Comparison of ENCODE assay signal across 1 cellular context in the genomic region with DNA sequence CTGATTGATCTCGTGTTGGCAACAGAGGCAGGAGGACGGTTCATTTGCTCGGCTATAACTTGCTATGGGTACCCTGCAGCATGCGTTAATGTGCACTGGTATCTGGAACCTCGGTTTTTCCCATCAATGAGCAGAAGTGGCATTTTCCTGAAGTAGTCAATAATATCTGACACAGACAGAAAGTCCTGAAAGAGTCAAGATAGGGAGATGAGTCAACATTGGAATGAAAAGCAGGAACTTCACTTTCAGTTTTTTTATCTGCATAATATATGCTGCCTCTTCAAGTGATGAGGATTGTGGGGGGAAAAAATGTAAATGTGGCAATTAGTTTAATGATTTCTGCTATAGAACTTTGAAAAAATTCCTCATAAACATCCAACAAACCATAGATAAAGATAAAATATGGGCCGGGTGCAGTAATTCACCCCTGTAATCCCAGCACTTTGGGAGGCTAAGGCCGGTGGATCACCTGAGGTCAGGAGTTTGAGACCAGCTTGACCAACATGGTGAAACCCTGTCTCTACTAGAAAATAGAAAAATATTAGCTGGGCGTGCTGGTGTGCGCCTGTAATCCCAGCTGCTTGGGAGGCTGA.
TF ChIP-seq lines count a peak whose summit lies in the region.

No MANE protein-coding gene starts in this region.

TF ChIP-seq in IMR-90, 13 proteins besides CTCF, POLR2A, EP300 and RAD21:
- TF ChIP-seq MAFK (IDR thresholded peaks at IDR 0.05; ENCODE audit: low read depth, low read length) (no peak), CHD1 (IDR thresholded peaks at IDR 0.05; ENCODE audit: low read depth, low read length) (no peak), MAZ (IDR thresholded peaks at IDR 0.05; ENCODE audit: borderline replicate concordance, low read depth, low read length) (no peak), NFE2L2 (IDR thresholded peaks at IDR 0.05; ENCODE audit: low read depth, low read length) (no peak), SMC3 (IDR thresholded peaks at IDR 0.05; ENCODE audit: low read depth, low read length) (no peak), FOS (IDR thresholded peaks at IDR 0.05; ENCODE audit: low read depth, low read length) (no peak), MXI1 (IDR thresholded peaks at IDR 0.05; ENCODE audit: borderline replicate concordance, low read depth, low read length) (no peak), RCOR1 (IDR thresholded peaks at IDR 0.05; ENCODE audit: insufficient replicate concordance, low read length) (no peak), RFX5 (IDR thresholded peaks at IDR 0.05; ENCODE audit: low read depth, low read length) (no peak), CEBPB (IDR thresholded peaks at IDR 0.05; ENCODE audit: low read depth, low read length) (no peak), BHLHE40 (IDR thresholded peaks at IDR 0.05; ENCODE audit: low read depth, low read length) (no peak)
- TF ChIP-seq, protein P1, sequence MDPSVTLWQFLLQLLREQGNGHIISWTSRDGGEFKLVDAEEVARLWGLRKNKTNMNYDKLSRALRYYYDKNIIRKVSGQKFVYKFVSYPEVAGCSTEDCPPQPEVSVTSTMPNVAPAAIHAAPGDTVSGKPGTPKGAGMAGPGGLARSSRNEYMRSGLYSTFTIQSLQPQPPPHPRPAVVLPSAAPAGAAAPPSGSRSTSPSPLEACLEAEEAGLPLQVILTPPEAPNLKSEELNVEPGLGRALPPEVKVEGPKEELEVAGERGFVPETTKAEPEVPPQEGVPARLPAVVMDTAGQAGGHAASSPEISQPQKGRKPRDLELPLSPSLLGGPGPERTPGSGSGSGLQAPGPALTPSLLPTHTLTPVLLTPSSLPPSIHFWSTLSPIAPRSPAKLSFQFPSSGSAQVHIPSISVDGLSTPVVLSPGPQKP (IDR thresholded peaks at IDR 0.05; ENCODE audit: borderline replicate concordance, low read depth, low read length): no peak
